Comparison of ENCODE assay signal across 12 cellular contexts in genomic region chr6:160791459-160791858, GRCh38.
DNase-seq lines count a peak whose midpoint lies in the region; ATAC-seq and TF ChIP-seq lines count a peak whose summit lies in the region.
"Had no signal": no experiment of that assay in that cellular context is flagged by ENCODE, and none has a peak within 500 bp of the region (broad histone marks: within the 10 kb centered on the region; RNA-seq: fewer than 3 reads in every experiment).

No MANE protein-coding gene starts in this region.

- POLR2A ChIA-PET in RWPE1 (lab: Yijun Ruan, JAX; ENCODE audit: low non-redundant PET): no interaction called here

- ATAC-seq in GM18499 (IDR thresholded peaks at IDR 0.05; ENCODE audit: insufficient read depth, unreplicated experiment) (peak; percentile 70), GM19452 (IDR thresholded peaks at IDR 0.05; ENCODE audit: unreplicated experiment) (peak; percentile 71), HG02970 (IDR thresholded peaks at IDR 0.05; ENCODE audit: low FRiP score, unreplicated experiment) (peak; percentile 57)

- no peak for TF ChIP-seq CTCF in RWPE1 (conservative IDR thresholded peaks at IDR 0.05; ENCODE audit: low read depth)

- no peak for DNase-seq in RWPE1 (ENCODE audit: low spot score)
- no peak for DNase-seq in NCI-H2029 treated with DMSO at 0.1 percent for 48 hours (lab: John Stamatoyannopoulos, UW)
- no peak for DNase-seq in HCEC 1CT
- DNase-seq in NCI-H1436 (lab: John Stamatoyannopoulos, UW): no peak
- DNase-seq in NOMO-1 (lab: John Stamatoyannopoulos, UW; ENCODE audit: unreplicated experiment in 2 of 2): no peak
- DNase-seq: naive B cell, NCI-H1417 treated with DMSO at 0.1 percent for 48 hours, WERI-Rb-1 had no signal

- H3K27ac ChIP-seq in RWPE1: peak overlapping the region; percentile 69
- H3K27ac ChIP-seq: BLaER1 treated with 17β-estradiol and CSF1 and Interleukin-3, amounts not matched to agents 10 nM and 100 nM; WERI-Rb-1 had no signal

- CTCF ChIA-PET in RWPE1 (lab: Yijun Ruan, JAX): no interaction called here
